In the genomic region with DNA sequence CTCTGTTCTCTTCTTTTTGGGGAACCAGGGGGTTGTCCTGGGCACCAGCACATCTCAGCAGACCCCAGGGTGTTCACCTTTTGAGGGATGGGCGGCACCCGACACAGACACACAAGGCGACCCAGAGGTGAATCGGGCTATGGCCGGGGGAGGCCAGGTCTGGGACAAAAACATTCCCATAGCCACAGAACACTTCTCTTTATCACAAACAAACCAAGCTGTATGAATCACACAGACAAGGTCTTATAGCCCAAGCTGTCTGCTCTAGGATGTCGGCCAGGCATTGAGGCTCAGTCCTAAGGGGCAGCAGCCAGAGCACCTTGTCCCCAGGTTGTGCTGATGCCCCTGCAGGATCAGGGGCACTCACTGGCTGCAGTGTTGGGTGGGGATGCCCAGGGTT, we compare ENCODE assay signal across 16 cellular contexts. TPM values are rescaled to one million over a fixed set of nuclear protein-coding genes. Genes with fewer than 3 reads are reported as not detected.
A peak's percentile ranks its signal among the peaks of the same experiment; 100 is the strongest.
DNase-seq lines count a peak whose midpoint lies in the region; TF ChIP-seq lines count a peak whose summit lies in the region.
"Had no signal": no experiment of that assay in that cellular context is flagged by ENCODE, and none has a peak within 500 bp of the region (broad histone marks: within the 10 kb centered on the region; RNA-seq: fewer than 3 reads in every experiment).

No MANE protein-coding gene starts in this region.

- H3K36me3 Mint-ChIP-seq in activated naive CD4-positive, alpha-beta T cell treated with anti-CD3 and anti-CD28 coated beads, Interleukin-2, amount 10 ng/mL, durations not matched to agents 7 days and 5 days: peaks cover 41% of the 10 kb centered on the region
- peaks cover 30% of the 10 kb centered on the region for H3K36me3 Mint-ChIP-seq in activated naive CD4-positive, alpha-beta T cell treated with anti-CD3 and anti-CD28 coated beads for 36 hours (ENCODE audit: low read depth)
- H3K36me3 Mint-ChIP-seq in endothelial cell (ENCODE audit: low read depth, unreplicated experiment): peaks cover 35% of the 10 kb centered on the region

- H4K20me1 ChIP-seq in osteoblast (ENCODE audit: insufficient read depth, low read length): peaks cover 11% of the 10 kb centered on the region

- no peak for DNase-seq in activated naive CD4-positive, alpha-beta T cell treated with anti-CD3 and anti-CD28 coated beads, Interleukin-2, amount 10 ng/mL, durations not matched to agents 7 days and 5 days
- no peak for DNase-seq in activated naive CD4-positive, alpha-beta T cell treated with anti-CD3 and anti-CD28 coated beads for 36 hours
- DNase-seq in amniotic epithelial cell (ENCODE audit: low read depth): peak; percentile 23
- no peak for DNase-seq in endothelial cell (ENCODE audit: low spot score)
- DNase-seq in osteoblast (ENCODE audit: insufficient read length, low spot score, missing footprints): peak; percentile 90
- DNase-seq in SK-N-DZ (ENCODE audit: low spot score): no peak
- no peak for DNase-seq in effector CD8-positive, alpha-beta T cell (lab: John Stamatoyannopoulos, UW)
- DNase-seq in SIG-M5 (lab: John Stamatoyannopoulos, UW): no peak
- DNase-seq: CD4-positive, alpha-beta memory T cell; DMS153; DMS79; GDM1; H9 had no signal

- no peaks in the 10 kb centered on the region for H3K9me3 Mint-ChIP-seq in activated naive CD4-positive, alpha-beta T cell treated with anti-CD3 and anti-CD28 coated beads, Interleukin-2, amount 10 ng/mL, durations not matched to agents 7 days and 5 days
- H3K9me3 Mint-ChIP-seq in activated naive CD4-positive, alpha-beta T cell treated with anti-CD3 and anti-CD28 coated beads for 36 hours: no peaks in the 10 kb centered on the region
- H3K9me3 Mint-ChIP-seq in endothelial cell (ENCODE audit: unreplicated experiment): no peaks in the 10 kb centered on the region
- H3K9me3 Mint-ChIP-seq: CD14-positive monocyte; CD4-positive, alpha-beta memory T cell; H9 had no signal

- peak overlapping the region; percentile 19 for H3K27ac Mint-ChIP-seq in activated naive CD4-positive, alpha-beta T cell treated with anti-CD3 and anti-CD28 coated beads, Interleukin-2, amount 10 ng/mL, durations not matched to agents 7 days and 5 days
- H3K27ac Mint-ChIP-seq in activated naive CD4-positive, alpha-beta T cell treated with anti-CD3 and anti-CD28 coated beads for 36 hours: no peak overlapping the region
- no peak overlapping the region for H3K27ac Mint-ChIP-seq in endothelial cell (ENCODE audit: unreplicated experiment)
- H3K27ac Mint-ChIP-seq: H9 had no signal

- H3K9me3 ChIP-seq in osteoblast (ENCODE audit: low read depth, low read length): no peaks in the 10 kb centered on the region
- H3K9me3 ChIP-seq: BLaER1 had no signal

- TF ChIP-seq CTCF in endothelial cell (IDR thresholded peaks at IDR 0.05; ENCODE audit: unreplicated experiment) (no peak), osteoblast (IDR thresholded peaks at IDR 0.05; ENCODE audit: extremely low read depth, low read depth, low read length) (no peak)

- H2AFZ ChIP-seq in osteoblast (ENCODE audit: low read length): no peak overlapping the region

- no peak overlapping the region for H3K4me3 Mint-ChIP-seq in activated naive CD4-positive, alpha-beta T cell treated with anti-CD3 and anti-CD28 coated beads, Interleukin-2, amount 10 ng/mL, durations not matched to agents 7 days and 5 days
- no peak overlapping the region for H3K4me3 Mint-ChIP-seq in activated naive CD4-positive, alpha-beta T cell treated with anti-CD3 and anti-CD28 coated beads for 36 hours
- H3K4me3 Mint-ChIP-seq in endothelial cell (ENCODE audit: unreplicated experiment): peak overlapping the region; percentile 70
- H3K4me3 Mint-ChIP-seq: CD14-positive monocyte; CD4-positive, alpha-beta memory T cell; H9 had no signal

- no peaks in the 10 kb centered on the region for H3K27me3 Mint-ChIP-seq in activated naive CD4-positive, alpha-beta T cell treated with anti-CD3 and anti-CD28 coated beads, Interleukin-2, amount 10 ng/mL, durations not matched to agents 7 days and 5 days
- no peaks in the 10 kb centered on the region for H3K27me3 Mint-ChIP-seq in activated naive CD4-positive, alpha-beta T cell treated with anti-CD3 and anti-CD28 coated beads for 36 hours (ENCODE audit: low read depth)
- H3K27me3 Mint-ChIP-seq in endothelial cell (ENCODE audit: unreplicated experiment): peaks cover 5% of the 10 kb centered on the region
- H3K27me3 Mint-ChIP-seq: CD4-positive, alpha-beta memory T cell had no signal

- peaks cover 8% of the 10 kb centered on the region for H3K4me1 ChIP-seq in osteoblast (ENCODE audit: insufficient read depth, low read length)
- H3K4me1 ChIP-seq: BLaER1 had no signal

- H3K4me3 ChIP-seq in osteoblast (ENCODE audit: insufficient read depth, low read length): no peak overlapping the region
- H3K4me3 ChIP-seq: BLaER1 had no signal

- H3K36me3 ChIP-seq in osteoblast (ENCODE audit: insufficient read depth, low read length): peaks cover 79% of the 10 kb centered on the region

- no peaks in the 10 kb centered on the region for H3K4me1 Mint-ChIP-seq in activated naive CD4-positive, alpha-beta T cell treated with anti-CD3 and anti-CD28 coated beads, Interleukin-2, amount 10 ng/mL, durations not matched to agents 7 days and 5 days
- no peaks in the 10 kb centered on the region for H3K4me1 Mint-ChIP-seq in activated naive CD4-positive, alpha-beta T cell treated with anti-CD3 and anti-CD28 coated beads for 36 hours (ENCODE audit: low read depth)
- H3K4me1 Mint-ChIP-seq in endothelial cell (ENCODE audit: unreplicated experiment): no peaks in the 10 kb centered on the region
- H3K4me1 Mint-ChIP-seq: CD14-positive monocyte; CD4-positive, alpha-beta memory T cell; H9 had no signal

- peak overlapping the region; percentile 28 for H3K27ac ChIP-seq in osteoblast (ENCODE audit: low read depth, low read length)
- H3K27ac ChIP-seq: 22Rv1, BLaER1 had no signal

- CTCF ChIA-PET in activated naive CD4-positive, alpha-beta T cell treated with anti-CD3 and anti-CD28 coated beads, Interleukin-2, amount 10 ng/mL, durations not matched to agents 7 days and 5 days (lab: Charles Lee): no interaction called here
- CTCF ChIA-PET in activated naive CD4-positive, alpha-beta T cell treated with anti-CD3 and anti-CD28 coated beads for 36 hours (lab: Charles Lee): interaction anchor here (0.8 kb wide), 1 partner anchor 15 kb away, joined by 3 read pairs; no protein-coding TSS in a partner anchor

- no peaks in the 10 kb centered on the region for H3K27me3 ChIP-seq in osteoblast (ENCODE audit: insufficient read depth, low read length)
- H3K27me3 ChIP-seq: BLaER1 had no signal

- no peak overlapping the region for H3K4me2 ChIP-seq in osteoblast (ENCODE audit: insufficient read depth, low read length)
- H3K4me2 ChIP-seq: BLaER1 had no signal

- intact Hi-C loops in activated naive CD4-positive, alpha-beta T cell treated with anti-CD3 and anti-CD28 coated beads for 36 hours (cut with micrococcal nuclease): no loop called here

- H3K79me2 ChIP-seq in osteoblast (ENCODE audit: insufficient read depth, low read length): no peaks in the 10 kb centered on the region

RNA-seq across cellular contexts. Expression of a gene that starts 26.8 kb away (rescaled TPM):
- total RNA-seq in activated naive CD4-positive, alpha-beta T cell treated with anti-CD3 and anti-CD28 coated beads for 36 hours: 10 to 100 TPM; 38.6 to 42.5 TPM
- 49.3 TPM for total RNA-seq in endothelial cell (ENCODE audit: unreplicated experiment)
- total RNA-seq in osteoblast: 37.1 and 39.1 TPM in 2 replicates
- polyA plus RNA-seq in SK-N-DZ (2014; cell fraction: cytosol; rRNA removed): 24.8 and 30.3 TPM in 2 replicates
- polyA plus RNA-seq in SK-N-DZ (2014; cell fraction: nucleus; rRNA removed): 51.3 and 91.0 TPM in 2 replicates

RNA-seq across cellular contexts. Expression of a gene that starts 27.1 kb away (rescaled TPM):
- 10 to 100 TPM; 31.7 to 32.4 TPM for total RNA-seq in activated naive CD4-positive, alpha-beta T cell treated with anti-CD3 and anti-CD28 coated beads for 36 hours
- total RNA-seq in endothelial cell (ENCODE audit: unreplicated experiment) (73.2 TPM), osteoblast (27.1 and 31.2 TPM in 2 replicates)
- 32.4 and 41.2 TPM in 2 replicates for polyA plus RNA-seq in SK-N-DZ (2014; cell fraction: cytosol; rRNA removed)
- 144 and 159 TPM in 2 replicates for polyA plus RNA-seq in SK-N-DZ (2014; cell fraction: nucleus; rRNA removed)

RNA-seq across cellular contexts. Expression of a gene that starts 58.1 kb away (rescaled TPM):
- total RNA-seq in activated naive CD4-positive, alpha-beta T cell treated with anti-CD3 and anti-CD28 coated beads for 36 hours: 100 to 1,000 TPM in 1 of 2 experiments, 10 to 100 TPM in 1; 91.2 to 100 TPM
- total RNA-seq in endothelial cell (ENCODE audit: unreplicated experiment): 150 TPM
- total RNA-seq in osteoblast: 48.6 and 48.9 TPM in 2 replicates
- 33.1 and 45.6 TPM in 2 replicates for polyA plus RNA-seq in SK-N-DZ (2014; cell fraction: cytosol; rRNA removed)
- polyA plus RNA-seq in SK-N-DZ (2014; cell fraction: nucleus; rRNA removed): 20.2 and 20.6 TPM in 2 replicates

Comparison
In these comparisons a context has a peak if more than half of its experiments do, and no peak if none do; other contexts are left out.
1. DNase-seq: peak in amniotic epithelial cell (single experiment) and osteoblast (single experiment); none in activated naive CD4-positive, alpha-beta T cell treated with anti-CD3 and anti-CD28 coated beads, Interleukin-2, amount 10 ng/mL, durations not matched to agents 7 days and 5 days (single experiment), activated naive CD4-positive, alpha-beta T cell treated with anti-CD3 and anti-CD28 coated beads for 36 hours (single experiment), endothelial cell (single experiment), SK-N-DZ (single experiment), effector CD8-positive, alpha-beta T cell (single experiment) and SIG-M5 (single experiment).